In genomic region chr15:87731630-87732029, GRCh38 we compare ENCODE assay signal across 18 cellular contexts.
DNase-seq lines count a peak whose midpoint lies in the region; ATAC-seq, FAIRE-seq and TF ChIP-seq lines count a peak whose summit lies in the region.
"Had no signal": no experiment of that assay in that cellular context is flagged by ENCODE, and none has a peak within 500 bp of the region (broad histone marks: within the 10 kb centered on the region; RNA-seq: fewer than 3 reads in every experiment).

No MANE protein-coding gene starts in this region.

- no peaks in the 10 kb centered on the region for H3K36me3 Mint-ChIP-seq in MCF 10A (ENCODE audit: insufficient read depth, unreplicated experiment)

- H3K36me3 ChIP-seq in heart right ventricle (no peaks in the 10 kb centered on the region), small intestine (ENCODE audit: control insufficient read depth in 2 of 2, insufficient read depth in 2 of 2, low read length in 2 of 2) (no peaks in the 10 kb centered on the region)
- H3K36me3 ChIP-seq: BLaER1 had no signal

- TF ChIP-seq CTCF in heart right ventricle (IDR thresholded peaks at IDR 0.05) (no peak), MCF 10A (IDR thresholded peaks at IDR 0.05; ENCODE audit: unreplicated experiment) (no peak), D721Med (IDR thresholded peaks at IDR 0.05; ENCODE audit: insufficient read depth, missing control alignments) (no peak)

- H3K9me3 ChIP-seq in heart right ventricle (no peaks in the 10 kb centered on the region), small intestine (ENCODE audit: control insufficient read depth, low read depth) (no peaks in the 10 kb centered on the region)
- H3K9me3 ChIP-seq: BLaER1 had no signal

- H3K4me1 ChIP-seq in heart right ventricle = peaks cover 0 to 33% (median 7%) of the 10 kb centered on the region in 9 donors
- no peaks in the 10 kb centered on the region for H3K4me1 ChIP-seq in small intestine (ENCODE audit: control insufficient read depth in 2 of 2, insufficient read depth in 1 of 2, low read depth in 1 of 2, low read length in 1 of 2)
- H3K4me1 ChIP-seq: BLaER1 had no signal

- no peaks in the 10 kb centered on the region for H3K4me1 Mint-ChIP-seq in MCF 10A (ENCODE audit: insufficient read depth, unreplicated experiment)

- BruUV-seq in MCF 10A (replicated peaks; lab: Mats Ljungman, UMichigan) = no TSS peak

- DNase-seq in Right ventricle myocardium inferior (ENCODE audit: missing footprints) (no peak), cardiac septum (ENCODE audit: low spot score) (no peak), NCI-H226 (peak; percentile 57), heart right ventricle (no peak), small intestine (peak; percentile 81), globus pallidus (ENCODE audit: low spot score) (no peak), MCF 10A (ENCODE audit: unreplicated experiment) (no peak), D721Med (ENCODE audit: insufficient read length, low spot score) (no peak)
- DNase-seq: Calu3, DMS79, GM23248, IMR-90 had no signal

- H3K27me3 ChIP-seq in heart right ventricle (no peaks in the 10 kb centered on the region), small intestine (ENCODE audit: control insufficient read depth in 2 of 2, insufficient read depth in 2 of 2, low read length in 2 of 2) (peaks cover 0 to 2% of the 10 kb centered on the region in 2 donors)
- H3K27me3 ChIP-seq: BLaER1 had no signal

- no peak for FAIRE-seq in small intestine (lab: Jason Lieb, UNC)
- no peak for FAIRE-seq in D721Med (lab: Jason Lieb, UNC)
- FAIRE-seq: G401.6, GM12891, H54 had no signal

- WGBS in heart right ventricle, 2 donors = 18 to 25% methylated on average over 3 of the region's 3 CpGs
- WGBS in small intestine, 3 donors = 6 to 43% (median 28%) methylated on average over 3 of the region's 3 CpGs

- H3K4me3 Mint-ChIP-seq in MCF 10A (ENCODE audit: unreplicated experiment) = no peak overlapping the region

- H3K27ac Mint-ChIP-seq in MCF 10A (ENCODE audit: low read depth, unreplicated experiment) = no peak overlapping the region

- ATAC-seq in Right ventricle myocardium inferior = peak; percentile 58
- ATAC-seq in heart right ventricle = peak in 5 of 8 donors; percentile 57 to 84 (median 60)
- ATAC-seq: HCT116 had no signal

- H3K9me3 Mint-ChIP-seq in MCF 10A (ENCODE audit: unreplicated experiment) = peaks cover 10% of the 10 kb centered on the region

- POLR2A ChIA-PET in MCF 10A (lab: Yijun Ruan, JAX) = no interaction called here

- no peak overlapping the region for H3K27ac ChIP-seq in heart right ventricle
- H3K27ac ChIP-seq in small intestine (ENCODE audit: low read depth in 1 of 2, low read length in 1 of 2) = no peak overlapping the region
- H3K27ac ChIP-seq: 22Rv1, BLaER1, GM23248 had no signal

- intact Hi-C loops in Right ventricle myocardium inferior (cut with DNase I) = no loop called here
- intact Hi-C loops in cardiac septum (cut with DNase I) = no loop called here
- intact Hi-C loops in heart right ventricle (cut with DNase I) = loop anchor here in 1 of 10 donors (10.0 kb wide), 1 partner anchor 123 kb away; no protein-coding TSS in a partner anchor
- intact Hi-C loops in MCF 10A (cut with micrococcal nuclease) = no loop called here

- CTCF ChIA-PET in MCF 10A (lab: Yijun Ruan, JAX) = interaction anchor here (0.8 kb wide), 1 partner anchor 1058 kb away, joined by 3 read pairs; no protein-coding TSS in a partner anchor

- H3K4me3 ChIP-seq in heart right ventricle (no peak overlapping the region), small intestine (ENCODE audit: low read depth in 1 of 2, low read length in 2 of 2) (no peak overlapping the region)
- H3K4me3 ChIP-seq: BLaER1, GM23248 had no signal

- no peaks in the 10 kb centered on the region for H3K27me3 Mint-ChIP-seq in MCF 10A (ENCODE audit: insufficient read depth, unreplicated experiment)

Comparison
In these comparisons a context has a peak if more than half of its experiments do, and no peak if none do; other contexts are left out.
1. DNase-seq: peak in NCI-H226 (single experiment) and small intestine (single experiment); none in Right ventricle myocardium inferior (single experiment), cardiac septum (single experiment), heart right ventricle (0 of 2), globus pallidus (single experiment), MCF 10A (single experiment) and D721Med (single experiment).